In the genomic region with DNA sequence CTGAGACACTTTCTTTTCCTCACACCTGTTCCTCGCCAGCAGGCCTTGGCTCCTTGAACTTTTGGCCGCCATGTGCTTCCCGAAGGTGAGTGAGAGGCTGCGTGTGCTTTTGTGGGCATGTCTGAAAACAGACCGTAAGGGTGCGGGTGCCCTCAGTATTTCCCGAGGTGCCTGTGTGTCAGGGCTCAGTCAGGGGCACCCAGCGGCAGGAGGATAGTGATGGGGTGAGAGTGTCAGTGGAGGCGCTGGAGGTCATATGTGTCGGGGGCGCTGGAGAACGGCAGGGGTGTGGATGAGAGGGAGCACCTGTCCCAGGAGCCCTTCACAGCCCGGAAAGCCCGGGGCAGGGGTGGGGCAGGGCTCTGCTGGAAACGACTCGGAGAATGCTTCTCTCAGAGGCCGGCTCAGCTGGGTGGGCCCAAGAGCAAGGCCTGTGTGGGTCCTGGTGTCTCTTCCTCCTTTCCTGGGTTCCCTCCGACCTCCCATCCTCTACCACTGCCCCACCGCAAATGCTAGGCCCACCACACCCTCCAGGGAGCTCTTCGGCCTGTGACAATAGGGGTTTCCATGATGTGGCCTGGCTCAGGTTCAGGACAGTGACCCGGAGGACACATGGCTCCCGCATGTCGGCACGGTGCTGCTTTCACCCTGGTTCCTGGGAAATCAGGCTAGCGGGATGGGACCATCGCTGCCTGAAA, we compare ENCODE assay signal across 8 cellular contexts. TPM values are rescaled to one million over a fixed set of nuclear protein-coding genes. Genes with fewer than 3 reads are reported as not detected.
DNase-seq lines count a peak whose midpoint lies in the region; ATAC-seq lines count a peak whose summit lies in the region.

No MANE protein-coding gene starts in this region.

- H3K4me1 Mint-ChIP-seq in activated T-cell treated with anti-CD3 and anti-CD28 coated beads, Interleukin-2, amount 50 U/mL, for 72 hours (ENCODE audit: low read depth) = peaks cover 78% of the 10 kb centered on the region

- no peaks in the 10 kb centered on the region for H3K27me3 Mint-ChIP-seq in activated T-cell treated with anti-CD3 and anti-CD28 coated beads, Interleukin-2, amount 50 U/mL, for 72 hours (ENCODE audit: low read depth)

- H3K4me3 Mint-ChIP-seq in activated T-cell treated with anti-CD3 and anti-CD28 coated beads, Interleukin-2, amount 50 U/mL, for 72 hours = peak overlapping the region; percentile 98 to 100

- peak; percentile 12 for ATAC-seq in GM19463 (IDR thresholded peaks at IDR 0.05; ENCODE audit: unreplicated experiment)
- ATAC-seq in activated T-cell treated with anti-CD3 and anti-CD28 coated beads, Interleukin-2, amount 50 U/mL, for 72 hours (replicated peaks in 1 of 2) = peak; percentile 1 to 18
- peak; percentile 35 for ATAC-seq in left ventricle myocardium superior

- intact Hi-C loops in left ventricle myocardium superior (cut with micrococcal nuclease) = no loop called here

- peak overlapping the region; percentile 98 for H3K27ac Mint-ChIP-seq in activated T-cell treated with anti-CD3 and anti-CD28 coated beads, Interleukin-2, amount 50 U/mL, for 72 hours

- H3K36me3 Mint-ChIP-seq in activated T-cell treated with anti-CD3 and anti-CD28 coated beads, Interleukin-2, amount 50 U/mL, for 72 hours (ENCODE audit: insufficient read depth in 2 of 2) = peaks cover 32 to 44% of the 10 kb centered on the region in 2 donors

- H3K9me3 Mint-ChIP-seq in activated T-cell treated with anti-CD3 and anti-CD28 coated beads, Interleukin-2, amount 50 U/mL, for 72 hours = no peaks in the 10 kb centered on the region

- peak in 1 of 2 donors; percentile 49 for DNase-seq in activated T-cell treated with anti-CD3 and anti-CD28 coated beads, Interleukin-2, amount 50 U/mL, for 72 hours
- DNase-seq in left ventricle myocardium superior (no peak), cerebellar cortex (ENCODE audit: low spot score) (no peak), AG08396 (ENCODE audit: low spot score) (no peak), HuH-7.5 (ENCODE audit: low spot score) (no peak), NCI-H146 (lab: John Stamatoyannopoulos, UW) (no peak)
- peak; percentile 44 for DNase-seq in stimulated activated CD4-positive, alpha-beta T cell treated with anti-CD3 and anti-CD28 coated beads, Interleukin-4, amount 100 ng/mL, for 24 hours

RNA-seq across cellular contexts. Expression of a gene that starts 0.5 kb away (rescaled TPM):
- 1,000 to 10,000 TPM; 1,427 to 2,251 TPM for total RNA-seq in activated T-cell treated with anti-CD3 and anti-CD28 coated beads, Interleukin-2, amount 50 U/mL, for 72 hours
- total RNA-seq in left ventricle myocardium superior = 46.0 TPM

RNA-seq across cellular contexts. Expression of a gene that starts 19.5 kb away (rescaled TPM):
- 1 to 10 TPM; 2.3 to 5.2 TPM for total RNA-seq in activated T-cell treated with anti-CD3 and anti-CD28 coated beads, Interleukin-2, amount 50 U/mL, for 72 hours
- total RNA-seq in left ventricle myocardium superior = 2.8 TPM

RNA-seq across cellular contexts. Expression of a gene that starts 29.1 kb away (rescaled TPM):
- under 1 TPM in 1 of 2 donors, not detected in 1; 0.30 TPM for total RNA-seq in activated T-cell treated with anti-CD3 and anti-CD28 coated beads, Interleukin-2, amount 50 U/mL, for 72 hours
- not detected for total RNA-seq in left ventricle myocardium superior

RNA-seq across cellular contexts. Expression of a gene that starts 33.2 kb away (rescaled TPM):
- total RNA-seq in activated T-cell treated with anti-CD3 and anti-CD28 coated beads, Interleukin-2, amount 50 U/mL, for 72 hours = under 1 TPM; 0.28 to 0.48 TPM
- total RNA-seq in left ventricle myocardium superior = not detected

RNA-seq across cellular contexts. Expression of a gene that starts 42.1 kb away (rescaled TPM):
- 10 to 100 TPM; 49.1 to 50.9 TPM for total RNA-seq in activated T-cell treated with anti-CD3 and anti-CD28 coated beads, Interleukin-2, amount 50 U/mL, for 72 hours
- total RNA-seq in left ventricle myocardium superior = 11.3 TPM

Comparison
In these comparisons a context has a peak if more than half of its experiments do, and no peak if none do; other contexts are left out.
1. RNA of a gene that starts 0.5 kb away (total RNA-seq): 1,427 to 2,251 TPM in activated T-cell treated with anti-CD3 and anti-CD28 coated beads, Interleukin-2, amount 50 U/mL, for 72 hours; 46.0 TPM in left ventricle myocardium superior (single experiment); every median in the first group is over 10 times any median in the second.
2. Peak in every context shown above with its lines, with median percentiles within 50 percentile points of each other: ATAC-seq.